12 cellular contexts compared by ENCODE assay signal in genomic region chr10:71234017-71234894, GRCh38. TPM values are rescaled to one million over a fixed set of nuclear protein-coding genes. Genes with fewer than 3 reads are reported as not detected.
DNase-seq lines count a peak whose midpoint lies in the region; ATAC-seq and TF ChIP-seq lines count a peak whose summit lies in the region.
"Had no signal": no experiment of that assay in that cellular context is flagged by ENCODE, and none has a peak within 500 bp of the region (broad histone marks: within the 10 kb centered on the region; RNA-seq: fewer than 3 reads in every experiment).

No MANE protein-coding gene starts in this region.

- H3K9ac ChIP-seq in smooth muscle cell (ENCODE audit: low read depth): peak overlapping the region; percentile 16
- H3K9ac ChIP-seq: parathyroid adenoma had no signal

- peaks cover 3% of the 10 kb centered on the region for H3K27me3 Mint-ChIP-seq in glutamatergic neuron (ENCODE audit: unreplicated experiment)

- no peak overlapping the region for H2AFZ ChIP-seq in smooth muscle cell (ENCODE audit: low read depth)
- H2AFZ ChIP-seq: parathyroid adenoma had no signal

- no peaks in the 10 kb centered on the region for H3K9me3 ChIP-seq in smooth muscle cell (replicated peaks; ENCODE audit: low read depth)

- H3K4me3 ChIP-seq in HL-60 (replicated peaks; ENCODE audit: insufficient read depth, low read length) (no peak overlapping the region), smooth muscle cell (no peak overlapping the region)

- H4K20me1 ChIP-seq in smooth muscle cell (ENCODE audit: low read depth): peaks cover 37% of the 10 kb centered on the region

- peaks cover 67% of the 10 kb centered on the region for H3K4me1 ChIP-seq in smooth muscle cell (ENCODE audit: low read depth)

- H3K27ac Mint-ChIP-seq in glutamatergic neuron (ENCODE audit: unreplicated experiment): peak overlapping the region; percentile 59
- H3K27ac Mint-ChIP-seq: CD8-positive, alpha-beta T cell; effector memory CD8-positive, alpha-beta T cell had no signal

- H3K4me1 Mint-ChIP-seq in glutamatergic neuron (ENCODE audit: low read depth, unreplicated experiment): peaks cover 9% of the 10 kb centered on the region

- H3K27me3 ChIP-seq in HL-60 (ENCODE audit: insufficient read depth, poor library complexity, severe bottlenecking) (no peaks in the 10 kb centered on the region), smooth muscle cell (ENCODE audit: low read depth) (no peaks in the 10 kb centered on the region)

- H3K27ac ChIP-seq in HL-60 (replicated peaks): peak overlapping the region; percentile 67
- peak overlapping the region; percentile 93 for H3K27ac ChIP-seq in smooth muscle cell (ENCODE audit: low read depth)

- H3K9me3 Mint-ChIP-seq in glutamatergic neuron (ENCODE audit: unreplicated experiment): peaks cover 7% of the 10 kb centered on the region
- H3K9me3 Mint-ChIP-seq: CD8-positive, alpha-beta T cell; effector memory CD8-positive, alpha-beta T cell had no signal

- peak overlapping the region; percentile 43 for H3K4me3 Mint-ChIP-seq in glutamatergic neuron (ENCODE audit: unreplicated experiment)
- H3K4me3 Mint-ChIP-seq: CD8-positive, alpha-beta T cell; effector memory CD8-positive, alpha-beta T cell had no signal

- no peak for TF ChIP-seq POLR2A in erythroblast (IDR thresholded peaks at IDR 0.05; ENCODE audit: low read length)

- H3K4me2 ChIP-seq in smooth muscle cell: peak overlapping the region; percentile 71

- no peak for ATAC-seq in HG03280 (IDR thresholded peaks at IDR 0.05; ENCODE audit: unreplicated experiment)
- ATAC-seq: CD8-positive, alpha-beta T cell; effector memory CD8-positive, alpha-beta T cell had no signal

- peak in 1 of 2 experiments; percentile 90 for DNase-seq in HL-60 (ENCODE audit: low read depth in 1 of 2, low spot score in 1 of 2)
- peak; percentile 90 for DNase-seq in OCI-M1 (lab: John Stamatoyannopoulos, UW)
- DNase-seq in glutamatergic neuron: peak; percentile 8
- no peak for DNase-seq in smooth muscle cell (lab: John Stamatoyannopoulos, UW; ENCODE audit: unreplicated experiment)
- no peak for DNase-seq in epidermal melanocyte (ENCODE audit: insufficient read length, low spot score)
- no peak for DNase-seq in erythroblast (lab: John Stamatoyannopoulos, UW)
- DNase-seq: CD8-positive, alpha-beta T cell; effector memory CD8-positive, alpha-beta T cell; NCI-H345; RPMI8226 had no signal

- 16% methylated on average over 10 of the region's 10 CpGs for WGBS in smooth muscle cell (ENCODE audit: low lambda C conversion rate)

- H3K36me3 Mint-ChIP-seq in glutamatergic neuron (ENCODE audit: unreplicated experiment): no peaks in the 10 kb centered on the region
- H3K36me3 Mint-ChIP-seq: CD8-positive, alpha-beta T cell had no signal

- H3K36me3 ChIP-seq in smooth muscle cell (ENCODE audit: low read depth): no peaks in the 10 kb centered on the region

- peaks cover 71% of the 10 kb centered on the region for H3F3A ChIP-seq in smooth muscle cell (ENCODE audit: low read depth)

- no peak for TF ChIP-seq CTCF in HL-60 (IDR thresholded peaks at IDR 0.05; ENCODE audit: insufficient read depth, low read length)
- no peak for TF ChIP-seq CTCF in glutamatergic neuron (IDR thresholded peaks at IDR 0.05; ENCODE audit: partially characterized antibody, unreplicated experiment)
- TF ChIP-seq CTCF in smooth muscle cell (IDR thresholded peaks at IDR 0.05; ENCODE audit: borderline replicate concordance, insufficient read depth, poor library complexity, severe bottlenecking): no peak

- H3K79me2 ChIP-seq in smooth muscle cell (ENCODE audit: low read depth): peaks cover 80% of the 10 kb centered on the region
- H3K79me2 ChIP-seq: parathyroid adenoma had no signal

RNA-seq across cellular contexts. Expression of gene UNC5B, which starts 21.9 kb away (rescaled TPM):
- 22.6 TPM for total RNA-seq in glutamatergic neuron (ENCODE audit: unreplicated experiment)
- total RNA-seq in smooth muscle cell: 89.6 and 92.7 TPM in 2 replicates
- polyA plus RNA-seq in smooth muscle cell: 115 and 142 TPM in 2 replicates

Comparison
In these comparisons a context has a peak if more than half of its experiments do, and no peak if none do; other contexts are left out.
1. DNase-seq: peak in OCI-M1 (single experiment) and glutamatergic neuron (single experiment); none in smooth muscle cell (single experiment), epidermal melanocyte (single experiment) and erythroblast (0 of 2).